Comparison of ENCODE assay signal across 14 cellular contexts in genomic region chr3:20074226-20075063, GRCh38. TPM values are rescaled to one million over a fixed set of nuclear protein-coding genes. Genes with fewer than 3 reads are reported as not detected.
A peak's percentile ranks its signal among the peaks of the same experiment; 100 is the strongest.
DNase-seq lines count a peak whose midpoint lies in the region; FAIRE-seq and TF ChIP-seq lines count a peak whose summit lies in the region.
"Had no signal": no experiment of that assay in that cellular context is flagged by ENCODE, and none has a peak within 500 bp of the region (broad histone marks: within the 10 kb centered on the region; RNA-seq: fewer than 3 reads in every experiment).

No MANE protein-coding gene starts in this region.

- H3K27ac Mint-ChIP-seq in HFFc6: peak overlapping the region; percentile 48; the same call in 1 of the 2 replicates
- H3K27ac Mint-ChIP-seq: activated B cell treated with CpG ODN at 0.5 μM for 24 hours had no signal

- H3K4me3 Mint-ChIP-seq in HFFc6: no peak overlapping the region
- H3K4me3 Mint-ChIP-seq: activated B cell treated with CpG ODN at 0.5 μM for 24 hours; naive thymus-derived CD4-positive, alpha-beta T cell had no signal

- no peaks in the 10 kb centered on the region for H3K9me3 Mint-ChIP-seq in HFFc6
- H3K9me3 Mint-ChIP-seq: activated B cell treated with CpG ODN at 0.5 μM for 24 hours; naive thymus-derived CD4-positive, alpha-beta T cell had no signal

- no peak overlapping the region for H3K9ac ChIP-seq in adipocyte (ENCODE audit: low read length)

- DNase-seq in HFFc6 (peak; percentile 39), adipocyte (ENCODE audit: low read depth) (peak; percentile 56), fibroblast of villous mesenchyme (ENCODE audit: low read depth) (peak; percentile 52), superior temporal gyrus (ENCODE audit: extremely low spot score) (peak; percentile 59), NCI-H1417 treated with DMSO at 0.1 percent for 48 hours (lab: John Stamatoyannopoulos, UW) (no peak), GM12892 (ENCODE audit: insufficient read length) (no peak), NCI-H1436 treated with DMSO at 0.1 percent for 48 hours (lab: John Stamatoyannopoulos, UW) (no peak)
- DNase-seq: activated B cell treated with CpG ODN at 0.5 μM for 24 hours; activated CD8-positive, alpha-beta memory T cell treated with anti-CD3 and anti-CD28 coated beads, Interleukin-2, amount 50 U/mL, for 48 hours; Karpas-422; kidney glomerular epithelial cell; naive thymus-derived CD4-positive, alpha-beta T cell had no signal

- FAIRE-seq in GM12892 (lab: Jason Lieb, UNC): no peak

- no peaks in the 10 kb centered on the region for H3K9me3 ChIP-seq in adipocyte (ENCODE audit: control insufficient read depth, low read length)

- H3K27me3 ChIP-seq in adipocyte (replicated peaks; ENCODE audit: control insufficient read depth, insufficient read depth, low read length): no peaks in the 10 kb centered on the region

- no peaks in the 10 kb centered on the region for H3K36me3 ChIP-seq in adipocyte (ENCODE audit: control insufficient read depth, insufficient read depth, low read length, severe bottlenecking)

- H3K4me1 Mint-ChIP-seq in HFFc6 (ENCODE audit: low read depth): peaks cover 23% of the 10 kb centered on the region
- H3K4me1 Mint-ChIP-seq: activated B cell treated with CpG ODN at 0.5 μM for 24 hours had no signal

- TF ChIP-seq CTCF in HFFc6 (IDR thresholded peaks at IDR 0.05) (no peak), fibroblast of villous mesenchyme (IDR thresholded peaks at IDR 0.05; ENCODE audit: insufficient read depth, low read depth, low read length) (no peak)

- TF ChIP-seq POLR2A in GM12892 (IDR thresholded peaks at IDR 0.05; ENCODE audit: low read depth, low read length): no peak

- no peaks in the 10 kb centered on the region for H3K36me3 Mint-ChIP-seq in HFFc6 (ENCODE audit: low read depth)

- H3K4me3 ChIP-seq in adipocyte (ENCODE audit: low read length): no peak overlapping the region
- no peak overlapping the region for H3K4me3 ChIP-seq in fibroblast of villous mesenchyme (ENCODE audit: low read depth, low read length)
- H3K4me3 ChIP-seq: coronary artery, SK-N-MC had no signal

- no peaks in the 10 kb centered on the region for H3K27me3 Mint-ChIP-seq in HFFc6 (ENCODE audit: insufficient read depth)
- H3K27me3 Mint-ChIP-seq: activated B cell treated with CpG ODN at 0.5 μM for 24 hours; naive thymus-derived CD4-positive, alpha-beta T cell had no signal

- H3K4me1 ChIP-seq in adipocyte (ENCODE audit: control insufficient read depth, insufficient read depth, low read length): peaks cover 4% of the 10 kb centered on the region

RNA-seq across cellular contexts. Expression of gene KAT2B, which starts 34.2 kb away (rescaled TPM):
- 10 to 100 TPM in 4 of 6 experiments, 1 to 10 TPM in 2; 8.3 to 17.3 (median 12.5) TPM for total RNA-seq in HFFc6 (2021; fragmentation: NEBNext Ultra II Directional; extraction: Animal tissue kit (Norgen Biotek cat#: 25700))
- total RNA-seq in fibroblast of villous mesenchyme: 9.7 and 12.5 TPM in 2 replicates
- 9.2 TPM for polyA plus RNA-seq in GM12892 (2012; ENCODE audit: missing spikeins)

Comparison
In these comparisons a context has a peak if more than half of its experiments do, and no peak if none do; other contexts are left out.
1. DNase-seq: peak in HFFc6 (single experiment), adipocyte (single experiment), fibroblast of villous mesenchyme (single experiment) and superior temporal gyrus (single experiment); none in NCI-H1417 treated with DMSO at 0.1 percent for 48 hours (single experiment), GM12892 (single experiment) and NCI-H1436 treated with DMSO at 0.1 percent for 48 hours (single experiment).